28 cellular contexts compared by ENCODE assay signal in the genomic region with DNA sequence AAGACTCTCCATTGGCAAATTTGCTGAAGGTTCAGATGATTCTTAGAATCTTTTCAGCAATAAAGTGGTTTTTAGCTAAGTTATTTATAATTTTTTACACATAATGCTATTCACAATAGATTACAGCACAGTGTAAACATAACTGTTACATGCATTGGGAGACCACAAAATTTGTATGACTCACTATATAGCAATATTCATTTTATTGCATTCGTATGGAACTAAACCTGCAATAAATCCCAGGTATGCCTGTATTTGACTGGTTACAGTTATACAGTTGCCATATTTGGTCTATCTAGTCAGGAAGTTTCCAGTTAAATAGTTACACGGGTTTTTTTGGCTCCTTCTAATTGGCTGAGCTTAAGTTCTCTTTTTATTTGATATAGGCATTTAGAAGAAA.
"Had no signal": no experiment of that assay in that cellular context is flagged by ENCODE, and none has a peak within 500 bp of the region (broad histone marks: within the 10 kb centered on the region; RNA-seq: fewer than 3 reads in every experiment).

No MANE protein-coding gene starts in this region.

- H3K27me3 ChIP-seq: neural progenitor cell, ovary, right lobe of liver, sigmoid colon, stomach, thyroid gland, tibial nerve, upper lobe of left lung, vagina had no signal

- H3K4me3 Mint-ChIP-seq: nephron; neural progenitor cell; stimulated activated effector memory CD8-positive, alpha-beta T cell treated with anti-CD3 and anti-CD28 coated beads, Interleukin-12 subunit alpha, Interleukin-12 subunit beta, amount 100 ng/mL, for 72 hours; stimulated activated naive B cell treated with anti-CD40 and anti-IgM and Interleukin-4, amounts not matched to agents 10 μg/mL and 1 μg/mL and 100 μg/mL, for 72 hours; stimulated activated naive CD8-positive, alpha-beta T cell treated with anti-CD3 and anti-CD28 coated beads, Interleukin-15, Interleukin-2, amounts not matched to agents 100 ng/mL and 50 ng/mL, for 24 hours had no signal

- H3K4me1 Mint-ChIP-seq: nephron; neural progenitor cell; stimulated activated effector memory CD8-positive, alpha-beta T cell treated with anti-CD3 and anti-CD28 coated beads, Interleukin-12 subunit alpha, Interleukin-12 subunit beta, amount 100 ng/mL, for 72 hours; stimulated activated naive B cell treated with anti-CD40 and anti-IgM and Interleukin-4, amounts not matched to agents 10 μg/mL and 1 μg/mL and 100 μg/mL, for 72 hours had no signal

- H3K36me3 ChIP-seq: neural progenitor cell, ovary, right lobe of liver, sigmoid colon, stomach, thoracic aorta, thyroid gland, tibial nerve, upper lobe of left lung, vagina had no signal

- H3K36me3 Mint-ChIP-seq: neural progenitor cell; stimulated activated effector memory CD8-positive, alpha-beta T cell treated with anti-CD3 and anti-CD28 coated beads, Interleukin-12 subunit alpha, Interleukin-12 subunit beta, amount 100 ng/mL, for 72 hours; stimulated activated naive B cell treated with anti-CD40 and anti-IgM and Interleukin-4, amounts not matched to agents 10 μg/mL and 1 μg/mL and 100 μg/mL, for 72 hours had no signal

- H3K9me3 Mint-ChIP-seq: nephron; neural progenitor cell; stimulated activated naive CD8-positive, alpha-beta T cell treated with anti-CD3 and anti-CD28 coated beads, Interleukin-15, Interleukin-2, amounts not matched to agents 100 ng/mL and 50 ng/mL, for 24 hours had no signal

- H2AFZ ChIP-seq: neural progenitor cell, parathyroid adenoma had no signal

- H3K9me3 ChIP-seq: ovary, psoas muscle, right lobe of liver, sigmoid colon, stomach, thoracic aorta, thyroid gland, tibial nerve, upper lobe of left lung, vagina had no signal

- H3K4me2 ChIP-seq: neural progenitor cell had no signal

- H3K9ac ChIP-seq: neural progenitor cell, parathyroid adenoma had no signal

- H3K4me3 ChIP-seq: neural progenitor cell, ovary, psoas muscle, right lobe of liver, sigmoid colon, stomach, thoracic aorta, thyroid gland, tibial nerve, upper lobe of left lung, vagina had no signal

- H3K27me3 Mint-ChIP-seq: progenitor cell of endocrine pancreas; stimulated activated naive B cell treated with anti-CD40 and anti-IgM and Interleukin-4, amounts not matched to agents 10 μg/mL and 1 μg/mL and 100 μg/mL, for 72 hours; stimulated activated naive CD8-positive, alpha-beta T cell treated with anti-CD3 and anti-CD28 coated beads, Interleukin-15, Interleukin-2, amounts not matched to agents 100 ng/mL and 50 ng/mL, for 24 hours had no signal

- DNase-seq: occipital lobe; ovary; posterior cingulate gyrus; psoas muscle; right cardiac atrium; right lobe of liver; sigmoid colon; small intestine; stimulated activated CD4-positive, alpha-beta T cell treated with anti-CD3 and anti-CD28 coated beads, Interleukin-15, amount 100 ng/mL, for 24 hours; stimulated activated CD4-positive, alpha-beta T cell treated with anti-CD3 and anti-CD28 coated beads, Interleukin-2, amount 100 ng/mL, for 24 hours; stimulated activated CD4-positive, alpha-beta T cell treated with anti-CD3 and anti-CD28 coated beads, Interleukin-2, amount 100 ng/mL, for 48 hours; stimulated activated CD4-positive, alpha-beta T cell treated with anti-CD3 and anti-CD28 coated beads, Interleukin-4, amount 100 ng/mL, for 24 hours; stimulated activated naive B cell treated with anti-CD40 and anti-IgM and Interleukin-4, amounts not matched to agents 10 μg/mL and 1 μg/mL and 100 μg/mL, for 72 hours; stimulated activated naive CD4-positive, alpha-beta T cell treated with Interleukin-2 at 50 U/mL for 16 hours; stomach; thyroid gland; trophoblast cell; upper lobe of left lung had no signal

- ATAC-seq: psoas muscle; right cardiac atrium; right lobe of liver; stimulated activated effector memory CD8-positive, alpha-beta T cell treated with anti-CD3 and anti-CD28 coated beads, Interleukin-12 subunit alpha, Interleukin-12 subunit beta, amount 100 ng/mL, for 72 hours; stimulated activated naive B cell treated with anti-CD40 and anti-IgM and Interleukin-4, amounts not matched to agents 10 μg/mL and 1 μg/mL and 100 μg/mL, for 72 hours had no signal

- H3K27ac ChIP-seq: neural progenitor cell, ovary, parathyroid adenoma, psoas muscle, right lobe of liver, sigmoid colon, stomach, thoracic aorta, thyroid gland, tibial nerve, upper lobe of left lung, vagina had no signal

- H3K27ac Mint-ChIP-seq: nephron; neural progenitor cell; progenitor cell of endocrine pancreas; stimulated activated effector memory CD8-positive, alpha-beta T cell treated with anti-CD3 and anti-CD28 coated beads, Interleukin-12 subunit alpha, Interleukin-12 subunit beta, amount 100 ng/mL, for 72 hours; stimulated activated naive B cell treated with anti-CD40 and anti-IgM and Interleukin-4, amounts not matched to agents 10 μg/mL and 1 μg/mL and 100 μg/mL, for 72 hours; stimulated activated naive CD8-positive, alpha-beta T cell treated with anti-CD3 and anti-CD28 coated beads, Interleukin-15, Interleukin-2, amounts not matched to agents 100 ng/mL and 50 ng/mL, for 24 hours had no signal

- H3K79me2 ChIP-seq: parathyroid adenoma had no signal

- FAIRE-seq: small intestine, urothelium cell line had no signal

- H3K4me1 ChIP-seq: neural progenitor cell, parathyroid adenoma, psoas muscle, right lobe of liver, sigmoid colon, stomach, thyroid gland, tibial nerve, upper lobe of left lung, vagina had no signal
